In genomic region chr2:127093648-127094210, GRCh38 we compare ENCODE assay signal across 14 cellular contexts. TPM values are rescaled to one million over a fixed set of nuclear protein-coding genes. Genes with fewer than 3 reads are reported as not detected.
A peak's percentile ranks its signal among the peaks of the same experiment; 100 is the strongest.
DNase-seq lines count a peak whose midpoint lies in the region; ATAC-seq, FAIRE-seq and TF ChIP-seq lines count a peak whose summit lies in the region.
"Had no signal": no experiment of that assay in that cellular context is flagged by ENCODE, and none has a peak within 500 bp of the region (broad histone marks: within the 10 kb centered on the region; RNA-seq: fewer than 3 reads in every experiment).

No MANE protein-coding gene starts in this region.

- H3K36me3 ChIP-seq in GM23338 (ENCODE audit: insufficient read depth) (no peaks in the 10 kb centered on the region), kidney (ENCODE audit: control insufficient read depth in 1 of 2, insufficient read depth in 2 of 2, low read length in 2 of 2) (no peaks in the 10 kb centered on the region)
- H3K36me3 ChIP-seq: suprapubic skin had no signal

- no peak overlapping the region for H2AFZ ChIP-seq in GM23338

- DNase-seq in GM23338 (ENCODE audit: low spot score) (no peak), RWPE1 (ENCODE audit: low spot score) (no peak), kidney (peak; percentile 61), NCI-H2081 treated with DMSO at 0.1 percent for 48 hours (lab: John Stamatoyannopoulos, UW) (no peak), amygdala (lab: John Stamatoyannopoulos, UW) (no peak)
- DNase-seq in stimulated activated CD4-positive, alpha-beta T cell treated with anti-CD3 and anti-CD28 coated beads, Interleukin-4, amount 100 ng/mL, for 24 hours: no peak
- DNase-seq in central memory CD4-positive, alpha-beta T cell: no peak
- DNase-seq: activated T-cell treated with anti-CD3 and anti-CD28 coated beads for 4 hours, NCI-H1092 treated with DMSO at 0.1 percent for 48 hours, NCI-H510A, RPMI8226 had no signal

- no peaks in the 10 kb centered on the region for H3K9me2 ChIP-seq in GM23338 (ENCODE audit: insufficient read depth)

- no peak for FAIRE-seq in kidney (lab: Jason Lieb, UNC)
- FAIRE-seq: astrocyte had no signal

- CTCF ChIA-PET in RWPE1 (lab: Yijun Ruan, JAX): no interaction called here

- no peak overlapping the region for H3K27ac ChIP-seq in GM23338 (ENCODE audit: low read depth)
- H3K27ac ChIP-seq in RWPE1: peak overlapping the region; percentile 67
- peak overlapping the region; percentile 41 to 72 for H3K27ac ChIP-seq in kidney (ENCODE audit: low read depth in 2 of 2, low read length in 2 of 2)

- H3K9ac ChIP-seq in kidney (ENCODE audit: low read length in 2 of 2): no peak overlapping the region

- no peaks in the 10 kb centered on the region for H3K79me2 ChIP-seq in GM23338 (replicated peaks; ENCODE audit: insufficient read depth)

- no peak overlapping the region for H3K4me3 Mint-ChIP-seq in GM23338
- no peak overlapping the region for H3K4me3 Mint-ChIP-seq in stimulated activated memory B cell treated with anti-CD40 and anti-IgM and Interleukin-4, amounts not matched to agents 10 μg/mL and 1 μg/mL and 100 μg/mL, for 72 hours

- H3K4me1 Mint-ChIP-seq in GM23338: peaks cover 55% of the 10 kb centered on the region
- peaks cover 10% of the 10 kb centered on the region for H3K4me1 Mint-ChIP-seq in stimulated activated memory B cell treated with anti-CD40 and anti-IgM and Interleukin-4, amounts not matched to agents 10 μg/mL and 1 μg/mL and 100 μg/mL, for 72 hours

- H3K27ac Mint-ChIP-seq in GM23338: peak overlapping the region; percentile 66
- H3K27ac Mint-ChIP-seq in stimulated activated memory B cell treated with anti-CD40 and anti-IgM and Interleukin-4, amounts not matched to agents 10 μg/mL and 1 μg/mL and 100 μg/mL, for 72 hours: peak overlapping the region; percentile 56

- H3K27me3 ChIP-seq in GM23338 (ENCODE audit: insufficient read depth): no peaks in the 10 kb centered on the region
- H3K27me3 ChIP-seq: suprapubic skin had no signal

- intact Hi-C loops in kidney (cut with DNase I): no loop called here

- TF ChIP-seq CTCF in GM23338 (conservative IDR thresholded peaks at IDR 0.05; ENCODE audit: low read depth in 2 of 2) (no peak), RWPE1 (conservative IDR thresholded peaks at IDR 0.05; ENCODE audit: low read depth) (no peak), kidney (IDR thresholded peaks at IDR 0.05; ENCODE audit: borderline replicate concordance, extremely low read depth, insufficient read depth) (no peak)

- H3K4me2 ChIP-seq in GM23338: no peak overlapping the region

- H3K36me3 Mint-ChIP-seq in GM23338 (ENCODE audit: low read depth): no peaks in the 10 kb centered on the region
- H3K36me3 Mint-ChIP-seq in stimulated activated memory B cell treated with anti-CD40 and anti-IgM and Interleukin-4, amounts not matched to agents 10 μg/mL and 1 μg/mL and 100 μg/mL, for 72 hours: no peaks in the 10 kb centered on the region

- POLR2A ChIA-PET in RWPE1 (lab: Yijun Ruan, JAX; ENCODE audit: low non-redundant PET): no interaction called here

- no peak for ATAC-seq in GM23338
- no peak for ATAC-seq in stimulated activated memory B cell treated with anti-CD40 and anti-IgM and Interleukin-4, amounts not matched to agents 10 μg/mL and 1 μg/mL and 100 μg/mL, for 72 hours

- no peaks in the 10 kb centered on the region for H3F3A ChIP-seq in GM23338 (replicated peaks; ENCODE audit: low read depth)

- no peaks in the 10 kb centered on the region for H3K9me3 ChIP-seq in kidney (ENCODE audit: control insufficient read depth in 1 of 2, low read length in 2 of 2)
- H3K9me3 ChIP-seq: suprapubic skin had no signal

- peaks cover 11% of the 10 kb centered on the region; the same call in 1 of the 2 replicates for H3K4me1 ChIP-seq in GM23338 (ENCODE audit: insufficient read depth)
- peaks cover 38 to 47% of the 10 kb centered on the region in 2 donors for H3K4me1 ChIP-seq in kidney (ENCODE audit: control insufficient read depth in 1 of 2, insufficient read depth in 1 of 2, low read depth in 1 of 2, low read length in 2 of 2)

- H3K27me3 Mint-ChIP-seq in GM23338 (ENCODE audit: insufficient read depth, low read depth, poor library complexity): peaks cover 5% of the 10 kb centered on the region
- no peaks in the 10 kb centered on the region for H3K27me3 Mint-ChIP-seq in stimulated activated memory B cell treated with anti-CD40 and anti-IgM and Interleukin-4, amounts not matched to agents 10 μg/mL and 1 μg/mL and 100 μg/mL, for 72 hours

- peaks cover 2% of the 10 kb centered on the region; the same call in 1 of the 2 replicates for H4K20me1 ChIP-seq in GM23338 (replicated peaks; ENCODE audit: insufficient read depth)

- no peak overlapping the region for H3K4me3 ChIP-seq in GM23338
- H3K4me3 ChIP-seq in kidney (ENCODE audit: low read length in 2 of 2): peak overlapping the region in 1 of 2 donors; percentile 27
- H3K4me3 ChIP-seq: suprapubic skin had no signal

- peaks cover under 1% of the 10 kb centered on the region; the same call in 1 of the 3 replicates for H3K9me3 Mint-ChIP-seq in GM23338
- no peaks in the 10 kb centered on the region for H3K9me3 Mint-ChIP-seq in stimulated activated memory B cell treated with anti-CD40 and anti-IgM and Interleukin-4, amounts not matched to agents 10 μg/mL and 1 μg/mL and 100 μg/mL, for 72 hours

TF ChIP-seq in GM23338, 12 proteins besides CTCF, POLR2A, EP300 and RAD21 (continues in another document):
- TF ChIP-seq, protein P1, sequence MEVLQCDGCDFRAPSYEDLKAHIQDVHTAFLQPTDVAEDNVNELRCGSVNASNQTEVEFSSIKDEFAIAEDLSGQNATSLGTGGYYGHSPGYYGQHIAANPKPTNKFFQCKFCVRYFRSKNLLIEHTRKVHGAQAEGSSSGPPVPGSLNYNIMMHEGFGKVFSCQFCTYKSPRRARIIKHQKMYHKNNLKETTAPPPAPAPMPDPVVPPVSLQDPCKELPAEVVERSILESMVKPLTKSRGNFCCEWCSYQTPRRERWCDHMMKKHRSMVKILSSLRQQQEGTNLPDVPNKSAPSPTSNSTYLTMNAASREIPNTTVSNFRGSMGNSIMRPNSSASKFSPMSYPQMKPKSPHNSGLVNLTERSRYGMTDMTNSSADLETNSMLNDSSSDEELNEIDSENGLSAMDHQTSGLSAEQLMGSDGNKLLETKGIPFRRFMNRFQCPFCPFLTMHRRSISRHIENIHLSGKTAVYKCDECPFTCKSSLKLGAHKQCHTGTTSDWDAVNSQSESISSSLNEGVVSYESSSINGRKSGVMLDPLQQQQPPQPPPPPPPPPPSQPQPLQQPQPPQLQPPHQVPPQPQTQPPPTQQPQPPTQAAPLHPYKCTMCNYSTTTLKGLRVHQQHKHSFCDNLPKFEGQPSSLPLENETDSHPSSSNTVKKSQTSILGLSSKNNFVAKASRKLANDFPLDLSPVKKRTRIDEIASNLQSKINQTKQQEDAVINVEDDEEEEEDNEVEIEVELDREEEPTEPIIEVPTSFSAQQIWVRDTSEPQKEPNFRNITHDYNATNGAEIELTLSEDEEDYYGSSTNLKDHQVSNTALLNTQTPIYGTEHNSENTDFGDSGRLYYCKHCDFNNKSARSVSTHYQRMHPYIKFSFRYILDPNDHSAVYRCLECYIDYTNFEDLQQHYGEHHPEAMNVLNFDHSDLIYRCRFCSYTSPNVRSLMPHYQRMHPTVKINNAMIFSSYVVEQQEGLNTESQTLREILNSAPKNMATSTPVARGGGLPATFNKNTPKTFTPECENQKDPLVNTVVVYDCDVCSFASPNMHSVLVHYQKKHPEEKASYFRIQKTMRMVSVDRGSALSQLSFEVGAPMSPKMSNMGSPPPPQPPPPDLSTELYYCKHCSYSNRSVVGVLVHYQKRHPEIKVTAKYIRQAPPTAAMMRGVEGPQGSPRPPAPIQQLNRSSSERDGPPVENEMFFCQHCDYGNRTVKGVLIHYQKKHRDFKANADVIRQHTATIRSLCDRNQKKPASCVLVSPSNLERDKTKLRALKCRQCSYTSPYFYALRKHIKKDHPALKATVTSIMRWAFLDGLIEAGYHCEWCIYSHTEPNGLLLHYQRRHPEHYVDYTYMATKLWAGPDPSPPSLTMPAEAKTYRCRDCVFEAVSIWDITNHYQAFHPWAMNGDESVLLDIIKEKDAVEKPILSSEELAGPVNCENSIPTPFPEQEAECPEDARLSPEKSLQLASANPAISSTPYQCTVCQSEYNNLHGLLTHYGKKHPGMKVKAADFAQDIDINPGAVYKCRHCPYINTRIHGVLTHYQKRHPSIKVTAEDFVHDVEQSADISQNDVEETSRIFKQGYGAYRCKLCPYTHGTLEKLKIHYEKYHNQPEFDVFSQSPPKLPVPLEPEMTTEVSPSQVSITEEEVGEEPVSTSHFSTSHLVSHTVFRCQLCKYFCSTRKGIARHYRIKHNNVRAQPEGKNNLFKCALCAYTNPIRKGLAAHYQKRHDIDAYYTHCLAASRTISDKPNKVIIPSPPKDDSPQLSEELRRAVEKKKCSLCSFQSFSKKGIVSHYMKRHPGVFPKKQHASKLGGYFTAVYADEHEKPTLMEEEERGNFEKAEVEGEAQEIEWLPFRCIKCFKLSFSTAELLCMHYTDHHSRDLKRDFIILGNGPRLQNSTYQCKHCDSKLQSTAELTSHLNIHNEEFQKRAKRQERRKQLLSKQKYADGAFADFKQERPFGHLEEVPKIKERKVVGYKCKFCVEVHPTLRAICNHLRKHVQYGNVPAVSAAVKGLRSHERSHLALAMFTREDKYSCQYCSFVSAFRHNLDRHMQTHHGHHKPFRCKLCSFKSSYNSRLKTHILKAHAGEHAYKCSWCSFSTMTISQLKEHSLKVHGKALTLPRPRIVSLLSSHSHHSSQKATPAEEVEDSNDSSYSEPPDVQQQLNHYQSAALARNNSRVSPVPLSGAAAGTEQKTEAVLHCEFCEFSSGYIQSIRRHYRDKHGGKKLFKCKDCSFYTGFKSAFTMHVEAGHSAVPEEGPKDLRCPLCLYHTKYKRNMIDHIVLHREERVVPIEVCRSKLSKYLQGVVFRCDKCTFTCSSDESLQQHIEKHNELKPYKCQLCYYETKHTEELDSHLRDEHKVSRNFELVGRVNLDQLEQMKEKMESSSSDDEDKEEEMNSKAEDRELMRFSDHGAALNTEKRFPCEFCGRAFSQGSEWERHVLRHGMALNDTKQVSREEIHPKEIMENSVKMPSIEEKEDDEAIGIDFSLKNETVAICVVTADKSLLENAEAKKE (CRISPR knock-in tag; IDR thresholded peaks at IDR 0.05): no peak
- no peak for TF ChIP-seq CREB1 (CRISPR knock-in tag; IDR thresholded peaks at IDR 0.05; ENCODE audit: low read depth)
- TF ChIP-seq, protein P2, sequence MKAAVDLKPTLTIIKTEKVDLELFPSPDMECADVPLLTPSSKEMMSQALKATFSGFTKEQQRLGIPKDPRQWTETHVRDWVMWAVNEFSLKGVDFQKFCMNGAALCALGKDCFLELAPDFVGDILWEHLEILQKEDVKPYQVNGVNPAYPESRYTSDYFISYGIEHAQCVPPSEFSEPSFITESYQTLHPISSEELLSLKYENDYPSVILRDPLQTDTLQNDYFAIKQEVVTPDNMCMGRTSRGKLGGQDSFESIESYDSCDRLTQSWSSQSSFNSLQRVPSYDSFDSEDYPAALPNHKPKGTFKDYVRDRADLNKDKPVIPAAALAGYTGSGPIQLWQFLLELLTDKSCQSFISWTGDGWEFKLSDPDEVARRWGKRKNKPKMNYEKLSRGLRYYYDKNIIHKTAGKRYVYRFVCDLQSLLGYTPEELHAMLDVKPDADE (IDR thresholded peaks at IDR 0.05): no peak

RNA-seq across cellular contexts. Expression of gene BIN1, which starts 13.2 kb away (rescaled TPM):
- total RNA-seq in GM23338 (2014; rRNA removed; shearing (Covaris generic)): 52.7 and 56.4 TPM in 2 replicates
- 30.0 and 30.1 TPM in 2 replicates for polyA plus RNA-seq in GM23338 (2016; fragmentation: Nextera tagmentation; extraction: Ambion mirVana)
- 121 TPM for total RNA-seq in kidney
- polyA plus RNA-seq in kidney (ENCODE audit: insufficient read depth, low read depth, low replicate concordance): 167 TPM
